Comparison of ENCODE assay signal across 12 cellular contexts in the genomic region with DNA sequence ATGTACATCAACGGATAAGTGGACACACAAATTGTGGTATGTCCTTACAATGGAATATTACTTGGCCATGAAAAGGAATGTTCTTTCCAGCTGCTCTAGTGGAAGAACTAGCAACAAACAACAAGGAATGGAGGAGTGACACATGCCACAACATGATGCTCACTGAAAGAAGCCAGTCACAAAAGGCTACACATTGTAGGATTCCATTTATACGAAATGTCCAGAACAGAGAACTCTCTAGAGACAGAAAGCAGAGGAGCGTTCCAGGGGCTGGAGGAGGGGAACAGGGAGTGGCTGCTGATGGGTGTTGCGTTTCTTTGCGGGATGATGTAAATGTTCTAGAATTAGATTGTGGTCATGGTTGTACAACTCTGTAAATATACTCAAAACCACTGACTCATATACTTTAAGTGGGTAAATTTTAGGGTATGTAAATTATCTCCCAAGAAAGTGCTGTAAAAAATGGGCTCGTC. TPM values are rescaled to one million over a fixed set of nuclear protein-coding genes. Genes with fewer than 3 reads are reported as not detected.
DNase-seq lines count a peak whose midpoint lies in the region; ATAC-seq and TF ChIP-seq lines count a peak whose summit lies in the region.
"Had no signal": no experiment of that assay in that cellular context is flagged by ENCODE, and none has a peak within 500 bp of the region (broad histone marks: within the 10 kb centered on the region; RNA-seq: fewer than 3 reads in every experiment).

No MANE protein-coding gene starts in this region.

- ATAC-seq in Right ventricle myocardium inferior: no peak
- no peak for ATAC-seq in left cardiac atrium
- no peak for ATAC-seq in heart left ventricle
- ATAC-seq in upper lobe of right lung: peak; percentile 71
- no peak for ATAC-seq in GM18907 (IDR thresholded peaks at IDR 0.05; ENCODE audit: unreplicated experiment)
- ATAC-seq: A549; stimulated activated effector memory CD8-positive, alpha-beta T cell treated with anti-CD3 and anti-CD28 coated beads, Interleukin-12 subunit alpha, Interleukin-12 subunit beta, amount 100 ng/mL, for 72 hours had no signal

- H3K27ac ChIP-seq in heart left ventricle: peak overlapping the region; percentile 17 to 83 (median 58)
- no peak overlapping the region for H3K27ac ChIP-seq in upper lobe of right lung
- H3K27ac ChIP-seq: A549 had no signal

- 44 to 70% (median 62%) methylated on average over 6 of the region's 6 CpGs for WGBS in heart left ventricle, 4 donors

- no peaks in the 10 kb centered on the region for H3K27me3 ChIP-seq in adipocyte (replicated peaks; ENCODE audit: control insufficient read depth, insufficient read depth, low read length)
- no peaks in the 10 kb centered on the region for H3K27me3 ChIP-seq in heart left ventricle
- no peaks in the 10 kb centered on the region for H3K27me3 ChIP-seq in upper lobe of right lung

- no peak overlapping the region for H3K9ac ChIP-seq in adipocyte (ENCODE audit: low read length)

- TF ChIP-seq CTCF in heart left ventricle (IDR thresholded peaks at IDR 0.05) (no peak), upper lobe of right lung (IDR thresholded peaks at IDR 0.05) (no peak)

- H3K36me3 ChIP-seq in adipocyte (ENCODE audit: control insufficient read depth, insufficient read depth, low read length, severe bottlenecking): no peaks in the 10 kb centered on the region
- H3K36me3 ChIP-seq in heart left ventricle: no peaks in the 10 kb centered on the region
- H3K36me3 ChIP-seq in upper lobe of right lung: no peaks in the 10 kb centered on the region

- peaks cover 11% of the 10 kb centered on the region for H3K4me1 ChIP-seq in adipocyte (ENCODE audit: control insufficient read depth, insufficient read depth, low read length)
- H3K4me1 ChIP-seq in heart left ventricle: peaks cover 0 to 61% (median 18%) of the 10 kb centered on the region in 12 donors
- H3K4me1 ChIP-seq in upper lobe of right lung: peaks cover 13% of the 10 kb centered on the region
- H3K4me1 ChIP-seq: A549 had no signal

- peak; percentile 60 for DNase-seq in Right ventricle myocardium inferior (ENCODE audit: missing footprints)
- no peak for DNase-seq in left cardiac atrium
- DNase-seq in adipocyte (ENCODE audit: low read depth): peak; percentile 85
- no peak for DNase-seq in heart left ventricle
- DNase-seq in upper lobe of right lung: no peak
- DNase-seq in DMS79 treated with DMSO at 0.1 percent for 48 hours (lab: John Stamatoyannopoulos, UW): no peak
- DNase-seq in NCI-H2227 treated with DMSO at 0.1 percent for 48 hours (lab: John Stamatoyannopoulos, UW): no peak
- DNase-seq: amygdala, H9 had no signal

- TF ChIP-seq POLR2A in heart left ventricle (IDR thresholded peaks at IDR 0.05): no peak

- H3K9me3 ChIP-seq in adipocyte (ENCODE audit: control insufficient read depth, low read length) (peaks cover 6% of the 10 kb centered on the region), heart left ventricle (peaks cover 0 to 7% (median 0%) of the 10 kb centered on the region in 12 donors), upper lobe of right lung (no peaks in the 10 kb centered on the region)
- H3K9me3 ChIP-seq: A549 had no signal

- intact Hi-C loops in Right ventricle myocardium inferior (cut with DNase I): no loop called here
- intact Hi-C loops in left cardiac atrium (cut with DNase I): no loop called here
- intact Hi-C loops in heart left ventricle (cut with DNase I): loop anchor here in 1 of 10 donors (5.0 kb wide), 1 partner anchor 40 kb away; no protein-coding TSS in a partner anchor
- intact Hi-C loops in upper lobe of right lung (cut with DNase I): no loop called here

- H3K4me3 ChIP-seq in adipocyte (ENCODE audit: low read length) (no peak overlapping the region), heart left ventricle (no peak overlapping the region), upper lobe of right lung (no peak overlapping the region)
- H3K4me3 ChIP-seq: A549 had no signal

RNA-seq across cellular contexts. Expression of a gene that starts 32.4 kb away (rescaled TPM):
- 19.7 TPM for total RNA-seq in Right ventricle myocardium inferior
- 10 to 100 TPM; 17.5 to 51.2 TPM for total RNA-seq in left cardiac atrium
- 10 to 100 TPM; 15.2 to 43.7 (median 21.8) TPM for total RNA-seq in heart left ventricle
- polyA plus RNA-seq in heart left ventricle: 10 to 100 TPM in 1 of 2 donors, 1 to 10 TPM in 1; 9.0 to 21.3 TPM
- total RNA-seq in upper lobe of right lung: 29.8 TPM

RNA-seq across cellular contexts. Expression of a gene that starts 42.3 kb away (rescaled TPM):
- total RNA-seq in Right ventricle myocardium inferior (355 TPM), left cardiac atrium (1,000 to 10,000 TPM in 1 of 2 donors, 100 to 1,000 TPM in 1; 796 to 1,078 TPM), heart left ventricle (100 to 1,000 TPM; 237 to 911 (median 336) TPM), upper lobe of right lung (1,573 TPM)
- polyA plus RNA-seq in heart left ventricle: 1,000 to 10,000 TPM in 1 of 2 donors, 100 to 1,000 TPM in 1; 329 to 1,765 TPM

Comparison
In these comparisons a context has a peak if more than half of its experiments do, and no peak if none do; other contexts are left out.
1. DNase-seq: peak in Right ventricle myocardium inferior (single experiment) and adipocyte (single experiment); none in left cardiac atrium (single experiment), heart left ventricle (0 of 5), upper lobe of right lung (single experiment), DMS79 treated with DMSO at 0.1 percent for 48 hours (single experiment) and NCI-H2227 treated with DMSO at 0.1 percent for 48 hours (single experiment).